ENCODE assay signal across 10 cellular contexts in the genomic region with DNA sequence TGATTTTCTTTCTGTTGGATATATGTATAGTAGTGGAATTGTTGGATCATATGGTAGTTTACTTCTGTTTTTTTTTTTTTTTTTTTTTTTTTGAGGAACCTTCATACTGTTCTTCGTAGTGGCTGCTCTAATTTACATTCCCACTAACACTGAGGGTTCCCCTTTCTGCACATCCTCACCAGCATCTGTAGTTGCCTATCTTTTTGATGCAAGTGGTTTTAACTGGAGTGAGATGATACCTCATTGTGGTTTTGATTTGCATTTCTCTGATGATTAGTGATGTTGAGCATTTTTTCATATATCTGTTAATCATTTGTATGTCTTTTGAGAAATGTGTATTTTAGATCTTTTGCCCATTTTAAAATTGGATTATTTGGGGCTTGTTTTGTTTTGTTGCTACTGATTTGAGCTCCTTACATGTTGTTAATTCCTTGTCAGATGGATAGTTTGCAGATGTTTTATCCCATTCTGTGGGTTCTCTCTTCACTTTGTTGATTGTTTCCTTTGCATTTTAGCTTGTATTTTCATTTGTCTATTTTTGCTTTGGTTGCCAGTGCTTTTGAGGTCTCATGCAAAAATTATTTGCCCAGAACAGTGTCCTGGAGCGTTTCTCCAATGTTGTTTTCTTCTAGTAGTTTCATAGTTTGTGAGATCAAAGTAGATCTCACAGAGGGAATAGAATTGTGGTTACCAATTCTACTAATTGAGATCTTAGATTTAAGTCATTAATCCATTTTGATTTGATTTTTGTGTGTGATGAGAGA. TPM values are rescaled to one million over a fixed set of nuclear protein-coding genes. Genes with fewer than 3 reads are reported as not detected.
DNase-seq lines count a peak whose midpoint lies in the region; ATAC-seq, FAIRE-seq and TF ChIP-seq lines count a peak whose summit lies in the region.
"Had no signal": no experiment of that assay in that cellular context is flagged by ENCODE, and none has a peak within 500 bp of the region (broad histone marks: within the 10 kb centered on the region; RNA-seq: fewer than 3 reads in every experiment).

No MANE protein-coding gene starts in this region.

- RAD21 ChIA-PET in GM12878 (lab: Charles Lee; ENCODE audit: unreplicated experiment), result no interaction called here

- H3K36me3 Mint-ChIP-seq in type B pancreatic cell, result peaks cover 45% of the 10 kb centered on the region

- H3K79me2 ChIP-seq in GM12878 (ENCODE audit: control insufficient read depth, insufficient read depth, low read length), result peaks cover 9% of the 10 kb centered on the region

- H3K9me3 ChIP-seq in GM12878 (replicated peaks; ENCODE audit: control insufficient read depth, insufficient read depth, low read length), result no peaks in the 10 kb centered on the region

- BruUV-seq in GM12878 (replicated peaks; lab: Mats Ljungman, UMichigan), result no TSS peak

- H3K9me3 Mint-ChIP-seq in type B pancreatic cell, result no peaks in the 10 kb centered on the region
- H3K9me3 Mint-ChIP-seq: dendritic cell treated with granulocyte-macrophage colony-stimulating factor and Interleukin-4, amounts not matched to agents 40 ng/mL and 50 ng/mL, for 4 days had no signal

- peak; percentile 52 for DNase-seq in GM12878 (ENCODE audit: low read depth, low spot score)
- no peak for DNase-seq in type B pancreatic cell (ENCODE audit: extremely low spot score, unreplicated experiment)
- no peak for DNase-seq in DMS153 (lab: John Stamatoyannopoulos, UW)
- DNase-seq in activated CD4-positive, alpha-beta T cell treated with anti-CD3 and anti-CD28 coated beads, Interleukin-2, amount 50 U/mL, for 1 hour, result no peak
- DNase-seq in NCI-H446 treated with DMSO at 0.1 percent for 48 hours (lab: John Stamatoyannopoulos, UW), result no peak
- DNase-seq: RPMI8226 had no signal

- H4K20me1 ChIP-seq in GM12878 (ENCODE audit: control insufficient read depth, insufficient read depth), result no peaks in the 10 kb centered on the region

- SMC1A ChIA-PET in GM12878 (lab: Charles Lee; ENCODE audit: uncharacterized antibody, unreplicated experiment), result interaction anchor here (1.0 to 1.7 kb wide), 2 partner anchors 9 to 15 kb away, joined by 3 to 5 read pairs; no protein-coding TSS in a partner anchor

- no peaks in the 10 kb centered on the region for H3K27me3 Mint-ChIP-seq in type B pancreatic cell
- H3K27me3 Mint-ChIP-seq: dendritic cell treated with granulocyte-macrophage colony-stimulating factor and Interleukin-4, amounts not matched to agents 40 ng/mL and 50 ng/mL, for 4 days had no signal

- no peak for FAIRE-seq in GM12878 (lab: Jason Lieb, UNC)

- H3K4me3 Mint-ChIP-seq in type B pancreatic cell, result no peak overlapping the region
- H3K4me3 Mint-ChIP-seq: dendritic cell treated with granulocyte-macrophage colony-stimulating factor and Interleukin-4, amounts not matched to agents 40 ng/mL and 50 ng/mL, for 4 days had no signal

- 0% methylated on average over 2 of the region's 2 CpGs for WGBS in GM12878 (ENCODE audit: insufficient coverage, insufficient replicate concordance, low lambda C conversion rate, missing lambda C conversion rate)

- no peak for TF ChIP-seq POLR2A in GM12878 (IDR thresholded peaks at IDR 0.05; ENCODE audit: low read depth, low read length)

- H3K27ac Mint-ChIP-seq in type B pancreatic cell, result no peak overlapping the region
- H3K27ac Mint-ChIP-seq: dendritic cell treated with granulocyte-macrophage colony-stimulating factor and Interleukin-4, amounts not matched to agents 40 ng/mL and 50 ng/mL, for 4 days had no signal

- intact Hi-C loops in GM12878 (cut with micrococcal nuclease; ENCODE audit: unreplicated experiment), result no loop called here

- 0 out of 4 replicates have a peak, but pooled peaks of 1 of the 2 experiments have one; percentile 9 for TF ChIP-seq EP300 in GM12878 (IDR thresholded peaks at IDR 0.05; ENCODE audit: borderline replicate concordance in 1 of 2, control insufficient read depth in 1 of 2, low read depth in 2 of 2, low read length in 2 of 2)

- ATAC-seq in GM18517 (IDR thresholded peaks at IDR 0.05; ENCODE audit: unreplicated experiment) (peak; percentile 93), GM21526 (IDR thresholded peaks at IDR 0.05; ENCODE audit: low FRiP score, unreplicated experiment) (peak; percentile 78), HG03280 (IDR thresholded peaks at IDR 0.05; ENCODE audit: unreplicated experiment) (peak; percentile 72), GM12878 (peak; percentile 99)

- POLR2A ChIA-PET in GM12878 (lab: Charles Lee), result interaction anchor here (0.7 kb wide), 1 partner anchor 24 kb away, joined by 3 read pairs; the partner anchor contains the start of gene BCAS3

- peak overlapping the region; percentile 22 for H3K4me2 ChIP-seq in GM12878 (ENCODE audit: control insufficient read depth, insufficient read depth)

- H3K4me1 Mint-ChIP-seq in type B pancreatic cell (ENCODE audit: unreplicated experiment), result no peaks in the 10 kb centered on the region

- H2AFZ ChIP-seq in GM12878 (ENCODE audit: control insufficient read depth, low read depth, low read length), result no peak overlapping the region

- no peaks in the 10 kb centered on the region for H3K27me3 ChIP-seq in GM12878 (replicated peaks in 1 of 2; ENCODE audit: control insufficient read depth in 2 of 2, insufficient read depth in 2 of 2, low read length in 1 of 2)

- CTCF ChIA-PET in GM12878 (lab: Yijun Ruan, JAX), result interaction anchor here (0.6 to 1.2 kb wide), 5 partner anchors 12 to 994 kb away, joined by 3 to 6 read pairs (median 3); partner anchors contain the start of gene BCAS3

- no peak for TF ChIP-seq RAD21 in GM12878 (IDR thresholded peaks at IDR 0.05; ENCODE audit: insufficient read depth, low read depth, low read length)

- no peak overlapping the region for H3K9ac ChIP-seq in GM12878 (ENCODE audit: control insufficient read depth, insufficient read depth, low read length)

- no peak overlapping the region for H3K4me3 ChIP-seq in GM12878

- H3K36me3 ChIP-seq in GM12878 (ENCODE audit: control insufficient read depth in 2 of 2, insufficient read depth in 2 of 2, low read length in 1 of 2), result peaks cover 3% of the 10 kb centered on the region in 2 experiments; a peak in 3 of 4 replicates

- TF ChIP-seq CTCF in GM12878 (IDR thresholded peaks at IDR 0.05 in 2 of 3, conservative IDR thresholded peaks at IDR 0.05 in 1 of 3; ENCODE audit: control insufficient read depth in 2 of 3, extremely low read depth in 1 of 3, insufficient read depth in 1 of 3, low read depth in 3 of 3, low read length in 3 of 3) (no peak), type B pancreatic cell (conservative IDR thresholded peaks at IDR 0.05) (no peak)

- in situ Hi-C loops in GM12878 (cut with MboI), result no loop called here

- peaks cover 15% of the 10 kb centered on the region for H3K4me1 ChIP-seq in GM12878 (ENCODE audit: control insufficient read depth, insufficient read depth, low read length)

- peak overlapping the region; percentile 18; the same call in 1 of the 2 replicates for H3K27ac ChIP-seq in GM12878 (ENCODE audit: control insufficient read depth, insufficient read depth)

TF ChIP-seq in GM12878, 131 proteins besides CTCF, POLR2A, EP300 and RAD21 (continues in another document):
- TF ChIP-seq ATF7 (IDR thresholded peaks at IDR 0.05; ENCODE audit: low read depth), result peak; percentile 76
- peak; percentile 57; the same call in 1 of the 2 replicates for TF ChIP-seq CBFB (IDR thresholded peaks at IDR 0.05; ENCODE audit: low read depth)
- peak; percentile 77; the same call in 1 of the 2 replicates for TF ChIP-seq MTA2 (IDR thresholded peaks at IDR 0.05; ENCODE audit: low read depth)
- TF ChIP-seq SPI1 (IDR thresholded peaks at IDR 0.05; ENCODE audit: borderline replicate concordance, insufficient read depth, low read depth, low read length), result peak; percentile 40; the same call in 1 of the 2 replicates

RNA-seq across cellular contexts. Expression of gene BCAS3, which starts 25.0 kb away (rescaled TPM):
- total RNA-seq in GM12878 (2013; cell fraction: nucleolus; rRNA removed), result 113 and 125 TPM in 2 replicates
- total RNA-seq in GM12878 (2014; rRNA removed) (5.5 and 9.8 TPM in 2 replicates), GM12878 (2014; rRNA removed; fragmentation: Illumina TruSeq; extraction: Trizol) (7.9 and 9.4 TPM in 2 replicates), GM12878 (2021) (6.2 and 6.9 TPM in 2 replicates), type B pancreatic cell (ENCODE audit: low replicate concordance) (19.8 and 23.0 TPM in 2 replicates)
- polyA plus RNA-seq in GM12878 (2011; ENCODE audit: low read depth), result 2.4 TPM
- polyA plus RNA-seq in GM12878 (2011; rRNA removed) (7.2 and 11.0 TPM in 2 replicates), GM12878 (2014; fragmentation: Illumina TruSeq; extraction: Trizol) (4.6 and 8.2 TPM in 2 replicates), GM12878 (2014; fragmentation: Nextera tagmentation; extraction: Ambion mirVana) (1 to 10 TPM; 2.1 to 3.5 TPM), GM12878 (2014; rRNA removed) (7.3 and 8.5 TPM in 2 replicates), GM12878 (2016; fragmentation: Nextera tagmentation; extraction: Ambion mirVana) (1 to 10 TPM; 6.4 to 8.5 TPM)
- 6.2 and 7.5 TPM in 2 replicates for polyA plus RNA-seq in GM12878 (2011; cell fraction: cytosol; rRNA removed)
- polyA plus RNA-seq in GM12878 (2011; cell fraction: nucleus; rRNA removed), result 8.3 and 9.5 TPM in 2 replicates
- polyA plus RNA-seq in GM12878 (2012), result 4.6 and 5.2 TPM in 2 replicates
- 61.5 and 83.3 TPM in 2 replicates for polyA minus RNA-seq in GM12878 (2011; rRNA and poly(A)+ RNA removed)
- polyA minus RNA-seq in GM12878 (2011; cell fraction: cytosol; rRNA and poly(A)+ RNA removed), result 6.3 and 8.3 TPM in 2 replicates
- 45.0 and 67.3 TPM in 2 replicates for polyA minus RNA-seq in GM12878 (2011; cell fraction: nucleus; rRNA and poly(A)+ RNA removed)

RNA-seq across cellular contexts. Expression of gene PPM1D, which starts 52.7 kb away (rescaled TPM):
- 13.2 and 14.1 TPM in 2 replicates for total RNA-seq in GM12878 (2013; cell fraction: nucleolus; rRNA removed)
- total RNA-seq in GM12878 (2014; rRNA removed) (7.2 and 9.0 TPM in 2 replicates), GM12878 (2014; rRNA removed; fragmentation: Illumina TruSeq; extraction: Trizol) (12.3 and 12.8 TPM in 2 replicates), GM12878 (2021) (15.9 and 16.9 TPM in 2 replicates), type B pancreatic cell (ENCODE audit: low replicate concordance) (24.1 and 25.4 TPM in 2 replicates)
- 4.2 TPM for polyA plus RNA-seq in GM12878 (2011; ENCODE audit: low read depth)
- polyA plus RNA-seq in GM12878 (2011; rRNA removed) (9.2 and 9.3 TPM in 2 replicates), GM12878 (2014; fragmentation: Illumina TruSeq; extraction: Trizol) (12.3 and 18.1 TPM in 2 replicates), GM12878 (2014; fragmentation: Nextera tagmentation; extraction: Ambion mirVana) (1 to 10 TPM; 1.9 to 3.5 TPM), GM12878 (2014; rRNA removed) (7.9 and 10.6 TPM in 2 replicates), GM12878 (2016; fragmentation: Nextera tagmentation; extraction: Ambion mirVana) (10 to 100 TPM; 17.5 to 20.8 TPM)
- 6.8 and 6.9 TPM in 2 replicates for polyA plus RNA-seq in GM12878 (2011; cell fraction: cytosol; rRNA removed)
- 5.9 and 7.8 TPM in 2 replicates for polyA plus RNA-seq in GM12878 (2011; cell fraction: nucleus; rRNA removed)
- polyA plus RNA-seq in GM12878 (2012), result 6.1 TPM in 2 replicates
- 11.6 and 13.4 TPM in 2 replicates for polyA minus RNA-seq in GM12878 (2011; rRNA and poly(A)+ RNA removed)
- 3.4 and 6.0 TPM in 2 replicates for polyA minus RNA-seq in GM12878 (2011; cell fraction: cytosol; rRNA and poly(A)+ RNA removed)
- polyA minus RNA-seq in GM12878 (2011; cell fraction: nucleus; rRNA and poly(A)+ RNA removed), result 7.0 and 13.2 TPM in 2 replicates
